ENCODE assay signal across 10 cellular contexts in the genomic region with DNA sequence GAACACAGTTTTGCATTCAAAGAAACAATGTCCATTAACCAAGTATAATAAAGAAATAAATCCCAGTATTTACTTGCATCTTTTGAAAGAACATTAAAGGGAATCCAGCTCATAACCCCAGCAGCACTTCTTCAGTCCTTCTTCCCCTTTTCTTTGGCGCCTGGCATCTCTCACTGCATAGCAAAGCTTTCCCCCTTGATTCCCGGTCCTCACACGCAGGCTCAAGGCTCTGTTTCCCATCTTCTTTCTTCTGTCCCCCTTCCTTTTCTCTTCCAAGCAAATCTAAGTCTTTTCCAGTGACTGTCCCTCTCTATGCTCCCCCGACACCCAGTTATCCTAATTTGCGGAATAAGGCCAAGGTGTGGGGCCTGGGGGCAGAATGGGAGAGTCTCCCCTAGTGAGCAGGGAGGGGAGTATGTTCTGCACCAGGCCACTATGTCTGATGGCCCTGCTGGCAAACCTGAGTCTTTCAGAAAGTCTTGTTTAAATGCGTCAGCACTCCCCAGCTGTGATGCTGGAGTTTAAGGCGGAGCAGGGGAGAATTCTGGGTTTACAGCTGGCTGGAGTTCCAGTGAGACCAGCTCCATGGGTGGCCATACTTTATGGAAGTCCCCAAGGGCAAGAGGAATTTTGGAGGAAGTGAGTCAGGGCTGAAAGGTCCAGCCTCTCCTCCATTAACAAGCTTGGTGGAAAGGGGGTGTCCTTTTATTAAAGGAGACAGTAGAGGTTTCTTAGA. TPM values are rescaled to one million over a fixed set of nuclear protein-coding genes. Genes with fewer than 3 reads are reported as not detected.
DNase-seq lines count a peak whose midpoint lies in the region; ATAC-seq and TF ChIP-seq lines count a peak whose summit lies in the region.
"Had no signal": no experiment of that assay in that cellular context is flagged by ENCODE, and none has a peak within 500 bp of the region (broad histone marks: within the 10 kb centered on the region; RNA-seq: fewer than 3 reads in every experiment).

No MANE protein-coding gene starts in this region.

- H3K27ac ChIP-seq in upper lobe of left lung = peak overlapping the region; percentile 48 to 65 (median 60)

- H3K27me3 ChIP-seq in kidney epithelial cell (ENCODE audit: control insufficient read depth, insufficient read depth, low read length) = no peaks in the 10 kb centered on the region
- H3K27me3 ChIP-seq in upper lobe of left lung = no peaks in the 10 kb centered on the region

- peaks cover 2% of the 10 kb centered on the region for H3K36me3 ChIP-seq in kidney epithelial cell (ENCODE audit: control insufficient read depth, insufficient read depth, low read length)
- peaks cover 2 to 78% (median 38%) of the 10 kb centered on the region in 4 donors for H3K36me3 ChIP-seq in upper lobe of left lung

- 85 to 86% methylated on average over 7 of the region's 7 CpGs for WGBS in upper lobe of left lung, 2 donors

- H3K27ac Mint-ChIP-seq in activated T-cell treated with anti-CD3 and anti-CD28 coated beads, Interleukin-2, amount 50 U/mL, for 24 hours = peak overlapping the region; percentile 15
- H3K27ac Mint-ChIP-seq in chondrocyte (ENCODE audit: unreplicated experiment) = peak overlapping the region; percentile 93

- peak in 1 of 2 donors; percentile 82 for ATAC-seq in upper lobe of left lung (ENCODE audit: low FRiP score in 2 of 2)
- ATAC-seq in HG03196 (IDR thresholded peaks at IDR 0.05; ENCODE audit: unreplicated experiment) = no peak
- no peak for ATAC-seq in HG02884 (IDR thresholded peaks at IDR 0.05; ENCODE audit: unreplicated experiment)
- ATAC-seq: activated CD4-positive, CD25-positive, alpha-beta regulatory T cell treated with anti-CD3 and anti-CD28 coated beads, Interleukin-2, amount 50 U/mL, for 24 hours had no signal

- H3K4me1 ChIP-seq in upper lobe of left lung = peaks cover 27 to 33% (median 32%) of the 10 kb centered on the region in 4 donors

- no peak for TF ChIP-seq EP300 in upper lobe of left lung (IDR thresholded peaks at IDR 0.05)

- H3K9me3 ChIP-seq in upper lobe of left lung = no peaks in the 10 kb centered on the region

- TF ChIP-seq POLR2A in upper lobe of left lung (IDR thresholded peaks at IDR 0.05) = no peak

- peaks cover 42% of the 10 kb centered on the region for H3K36me3 Mint-ChIP-seq in activated T-cell treated with anti-CD3 and anti-CD28 coated beads, Interleukin-2, amount 50 U/mL, for 24 hours (ENCODE audit: low read depth)
- peaks cover 15% of the 10 kb centered on the region for H3K36me3 Mint-ChIP-seq in chondrocyte (ENCODE audit: low read depth)

- DNase-seq in activated T-cell treated with anti-CD3 and anti-CD28 coated beads, Interleukin-2, amount 50 U/mL, for 24 hours = no peak
- DNase-seq in activated T-cell treated with anti-CD3 and anti-CD28 coated beads, Interleukin-2, amount 50 U/mL, for 1 hour = no peak
- no peak for DNase-seq in chondrocyte (ENCODE audit: low spot score)
- DNase-seq in kidney epithelial cell (ENCODE audit: low read depth) = peak; percentile 31
- no peak for DNase-seq in upper lobe of left lung
- no peak for DNase-seq in DMS53 (lab: John Stamatoyannopoulos, UW)
- DNase-seq: AML-193 had no signal

- no peaks in the 10 kb centered on the region for H3K4me1 Mint-ChIP-seq in activated T-cell treated with anti-CD3 and anti-CD28 coated beads, Interleukin-2, amount 50 U/mL, for 24 hours (ENCODE audit: low read depth)
- H3K4me1 Mint-ChIP-seq in chondrocyte (ENCODE audit: low read depth) = peaks cover 39% of the 10 kb centered on the region

- H3K9me3 Mint-ChIP-seq in activated T-cell treated with anti-CD3 and anti-CD28 coated beads, Interleukin-2, amount 50 U/mL, for 24 hours = no peaks in the 10 kb centered on the region
- H3K9me3 Mint-ChIP-seq in chondrocyte (ENCODE audit: low read depth) = no peaks in the 10 kb centered on the region

- H3K27me3 Mint-ChIP-seq in activated T-cell treated with anti-CD3 and anti-CD28 coated beads, Interleukin-2, amount 50 U/mL, for 24 hours = no peaks in the 10 kb centered on the region
- H3K27me3 Mint-ChIP-seq in chondrocyte (ENCODE audit: low read depth) = no peaks in the 10 kb centered on the region

- no peak overlapping the region for H3K4me3 Mint-ChIP-seq in activated T-cell treated with anti-CD3 and anti-CD28 coated beads, Interleukin-2, amount 50 U/mL, for 24 hours
- H3K4me3 Mint-ChIP-seq in chondrocyte (ENCODE audit: unreplicated experiment) = peak overlapping the region; percentile 35

- TF ChIP-seq CTCF in chondrocyte (IDR thresholded peaks at IDR 0.05) (peak; percentile 35), kidney epithelial cell (IDR thresholded peaks at IDR 0.05; ENCODE audit: insufficient read depth, low read length, poor library complexity, severe bottlenecking) (no peak), upper lobe of left lung (IDR thresholded peaks at IDR 0.05) (no peak)

- H3K4me3 ChIP-seq in kidney epithelial cell (ENCODE audit: low read depth, low read length) (no peak overlapping the region), upper lobe of left lung (no peak overlapping the region)

RNA-seq across cellular contexts. Expression of a gene that starts 42.1 kb away (rescaled TPM):
- total RNA-seq in chondrocyte (0.12 to 0.46 TPM in 2 of 3 replicates, not detected in the other), kidney epithelial cell (not detected in 2 replicates), upper lobe of left lung (under 1 TPM in 1 of 6 donors, not detected in 5; 0.30 TPM)

RNA-seq across cellular contexts. Expression of a gene that starts 45.8 kb away (rescaled TPM):
- total RNA-seq in chondrocyte = 38.8 to 44.3 TPM (median 40.0 TPM) in 3 replicates
- total RNA-seq in kidney epithelial cell = 94.1 and 146 TPM in 2 replicates
- total RNA-seq in upper lobe of left lung = 100 to 1,000 TPM in 2 of 6 donors, 10 to 100 TPM in 4; 63.1 to 247 (median 92.9) TPM

RNA-seq across cellular contexts. Expression of a gene that starts 48.2 kb away (rescaled TPM):
- total RNA-seq in chondrocyte = 18.0 to 26.4 TPM (median 18.9 TPM) in 3 replicates
- 13.6 and 18.3 TPM in 2 replicates for total RNA-seq in kidney epithelial cell
- 10 to 100 TPM; 12.2 to 23.3 (median 18.3) TPM for total RNA-seq in upper lobe of left lung
